ENCODE assay signal across 14 cellular contexts in genomic region chr2:34912084-34912483, GRCh38.
A peak's percentile ranks its signal among the peaks of the same experiment; 100 is the strongest.
DNase-seq lines count a peak whose midpoint lies in the region; ATAC-seq, FAIRE-seq and TF ChIP-seq lines count a peak whose summit lies in the region.
"Had no signal": no experiment of that assay in that cellular context is flagged by ENCODE, and none has a peak within 500 bp of the region (broad histone marks: within the 10 kb centered on the region; RNA-seq: fewer than 3 reads in every experiment).

No MANE protein-coding gene starts in this region.

- H3K27me3 ChIP-seq in PC-3 (ENCODE audit: low read length) (no peaks in the 10 kb centered on the region), small intestine (ENCODE audit: control insufficient read depth in 2 of 2, insufficient read depth in 2 of 2, low read length in 2 of 2) (no peaks in the 10 kb centered on the region), ascending aorta (no peaks in the 10 kb centered on the region)

- intact Hi-C loops in PC-3 (cut with micrococcal nuclease) (no loop called here), ascending aorta (cut with DNase I) (no loop called here)

- H3K9me2 ChIP-seq in PC-3 (replicated peaks; ENCODE audit: low read length), result no peaks in the 10 kb centered on the region

- no peaks in the 10 kb centered on the region for H3F3A ChIP-seq in PC-3 (ENCODE audit: low read length, unreplicated experiment)

- CTCF ChIA-PET in PC-3 (lab: Charles Lee), result no interaction called here

- H3K27ac Mint-ChIP-seq in naive thymus-derived CD8-positive, alpha-beta T cell, result no peak overlapping the region

- TF ChIP-seq CTCF in PC-3 (conservative IDR thresholded peaks at IDR 0.05; ENCODE audit: low read depth, low read length) (no peak), ascending aorta (IDR thresholded peaks at IDR 0.05) (no peak)

- H3K9me3 ChIP-seq in PC-3 (ENCODE audit: low read length) (no peaks in the 10 kb centered on the region), small intestine (ENCODE audit: control insufficient read depth, low read depth) (peaks cover 1% of the 10 kb centered on the region), ascending aorta (no peaks in the 10 kb centered on the region)

- no peak overlapping the region for H3K4me2 ChIP-seq in PC-3 (ENCODE audit: low read length)

- no peaks in the 10 kb centered on the region for H3K79me2 ChIP-seq in PC-3 (ENCODE audit: low read length)

- no peaks in the 10 kb centered on the region for H4K20me1 ChIP-seq in PC-3 (ENCODE audit: low read length)

- no peak overlapping the region for H3K9ac ChIP-seq in PC-3 (ENCODE audit: low read length)

- H2AFZ ChIP-seq in PC-3 (ENCODE audit: low read length), result no peak overlapping the region

- H3K4me3 Mint-ChIP-seq in naive thymus-derived CD8-positive, alpha-beta T cell, result no peak overlapping the region
- H3K4me3 Mint-ChIP-seq: central memory CD8-positive, alpha-beta T cell had no signal

- 49 to 85% (median 76%) methylated on average over 2 of the region's 2 CpGs for WGBS in small intestine, 3 donors

- no peaks in the 10 kb centered on the region for H3K36me3 ChIP-seq in PC-3 (ENCODE audit: low read depth, low read length)
- H3K36me3 ChIP-seq in small intestine (ENCODE audit: control insufficient read depth in 2 of 2, insufficient read depth in 2 of 2, low read length in 2 of 2), result no peaks in the 10 kb centered on the region
- no peaks in the 10 kb centered on the region for H3K36me3 ChIP-seq in ascending aorta

- H3K27ac ChIP-seq in PC-3 (ENCODE audit: low read length), result no peak overlapping the region
- H3K27ac ChIP-seq in small intestine (ENCODE audit: low read depth in 1 of 2, low read length in 1 of 2), result no peak overlapping the region
- no peak overlapping the region for H3K27ac ChIP-seq in ascending aorta
- H3K27ac ChIP-seq: SK-N-MC had no signal

- H3K27me3 Mint-ChIP-seq in naive thymus-derived CD8-positive, alpha-beta T cell, result no peaks in the 10 kb centered on the region
- H3K27me3 Mint-ChIP-seq: central memory CD8-positive, alpha-beta T cell had no signal

- FAIRE-seq in small intestine (lab: Jason Lieb, UNC), result no peak

- H3K4me1 ChIP-seq in PC-3 (ENCODE audit: insufficient read depth, low read length) (no peaks in the 10 kb centered on the region), small intestine (ENCODE audit: control insufficient read depth in 2 of 2, insufficient read depth in 1 of 2, low read depth in 1 of 2, low read length in 1 of 2) (no peaks in the 10 kb centered on the region), ascending aorta (no peaks in the 10 kb centered on the region)

- H3K9me3 Mint-ChIP-seq in naive thymus-derived CD8-positive, alpha-beta T cell, result peaks cover 0 to 21% (median 3%) of the 10 kb centered on the region in 9 donors

- peaks cover 0 to 3% (median 0%) of the 10 kb centered on the region in 3 donors for H3K36me3 Mint-ChIP-seq in naive thymus-derived CD8-positive, alpha-beta T cell

- ATAC-seq in GM18499 (IDR thresholded peaks at IDR 0.05; ENCODE audit: insufficient read depth, unreplicated experiment), result peak; percentile 85
- peak; percentile 94 for ATAC-seq in GM19467 (IDR thresholded peaks at IDR 0.05; ENCODE audit: unreplicated experiment)
- peak; percentile 93 for ATAC-seq in HG02884 (IDR thresholded peaks at IDR 0.05; ENCODE audit: unreplicated experiment)
- ATAC-seq in HG03558 (IDR thresholded peaks at IDR 0.05; ENCODE audit: extremely low read depth, unreplicated experiment), result peak; percentile 80
- no peak for ATAC-seq in PC-3
- no peak for ATAC-seq in naive thymus-derived CD8-positive, alpha-beta T cell

- no peaks in the 10 kb centered on the region for H3K4me1 Mint-ChIP-seq in naive thymus-derived CD8-positive, alpha-beta T cell
- H3K4me1 Mint-ChIP-seq: central memory CD8-positive, alpha-beta T cell had no signal

- POLR2A ChIA-PET in PC-3 (lab: Charles Lee; ENCODE audit: unreplicated experiment), result no interaction called here
- POLR2A ChIA-PET in naive thymus-derived CD8-positive, alpha-beta T cell (lab: Charles Lee), result no interaction called here

- no TSS peak for BruUV-seq in PC-3 (replicated peaks; lab: Mats Ljungman, UMichigan)

- DNase-seq in PC-3 (no peak), small intestine (no peak), ascending aorta (ENCODE audit: low spot score in 2 of 2) (no peak)
- DNase-seq in naive thymus-derived CD8-positive, alpha-beta T cell, result no peak
- DNase-seq: activated CD4-positive, alpha-beta T cell treated with anti-CD3 and anti-CD28 coated beads for 4 hours; HCEC 1CT; Kasumi-1; NCI-H526 treated with DMSO at 0.1 percent for 48 hours had no signal

- no peak overlapping the region for H3K4me3 ChIP-seq in PC-3 (ENCODE audit: low read length)
- H3K4me3 ChIP-seq in small intestine (ENCODE audit: low read depth in 1 of 2, low read length in 2 of 2), result no peak overlapping the region
- H3K4me3 ChIP-seq in ascending aorta, result no peak overlapping the region
- H3K4me3 ChIP-seq: SK-N-MC had no signal

Comparison
In these comparisons a context has a peak if more than half of its experiments do, and no peak if none do; other contexts are left out.
1. ATAC-seq: peak in GM18499 (single experiment), GM19467 (single experiment), HG02884 (single experiment) and HG03558 (single experiment); none in PC-3 (single experiment) and naive thymus-derived CD8-positive, alpha-beta T cell (0 of 2).